24 cellular contexts compared by ENCODE assay signal in the genomic region with DNA sequence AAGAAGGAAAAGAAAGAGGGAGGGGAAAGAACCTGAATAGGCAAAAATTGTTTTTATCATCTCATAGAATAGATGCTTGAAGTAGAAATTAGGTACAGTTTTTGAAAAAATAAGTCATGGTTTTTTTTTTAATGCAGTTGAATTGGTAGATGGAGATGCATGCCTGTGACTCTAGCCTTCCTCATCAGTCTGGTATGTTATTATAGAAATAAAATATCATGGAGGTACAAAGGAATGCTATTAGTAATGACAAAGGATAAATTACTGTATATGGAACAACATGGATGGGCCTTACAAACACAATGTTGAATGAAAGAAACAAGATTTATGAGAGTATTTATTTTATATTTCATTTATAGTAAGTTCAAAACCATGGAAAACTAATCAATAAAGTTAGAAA.
DNase-seq lines count a peak whose midpoint lies in the region; ATAC-seq, FAIRE-seq and TF ChIP-seq lines count a peak whose summit lies in the region.
"Had no signal": no experiment of that assay in that cellular context is flagged by ENCODE, and none has a peak within 500 bp of the region (broad histone marks: within the 10 kb centered on the region; RNA-seq: fewer than 3 reads in every experiment).

No MANE protein-coding gene starts in this region.

- peak overlapping the region; percentile 4 for H3K27ac ChIP-seq in mesenchymal stem cell (ENCODE audit: low read length, poor library complexity, severe bottlenecking)
- H3K27ac ChIP-seq: ascending aorta, colonic mucosa, gastroesophageal sphincter had no signal

- no peak overlapping the region for H3K18ac ChIP-seq in mesenchymal stem cell (ENCODE audit: low read depth in 1 of 2, low read length in 2 of 2)

- H3K4me3 ChIP-seq in bronchial epithelial cell (ENCODE audit: low read depth, low read length), result no peak overlapping the region
- no peak overlapping the region for H3K4me3 ChIP-seq in mesenchymal stem cell (ENCODE audit: insufficient read depth in 1 of 2, low read depth in 1 of 2, low read length in 2 of 2)
- H3K4me3 ChIP-seq: ascending aorta, colonic mucosa, gastroesophageal sphincter, MG63, smooth muscle cell had no signal

- peaks cover 9% of the 10 kb centered on the region for H3K27me3 Mint-ChIP-seq in activated naive CD8-positive, alpha-beta T cell treated with anti-CD3 and anti-CD28 coated beads, Interleukin-2, amount 50 U/mL, for 24 hours

- H3K23ac ChIP-seq in mesenchymal stem cell (ENCODE audit: low read length in 2 of 2), result no peak overlapping the region

- no peak overlapping the region for H3K14ac ChIP-seq in mesenchymal stem cell (ENCODE audit: low read length in 2 of 2)

- H3K27ac Mint-ChIP-seq in activated naive CD8-positive, alpha-beta T cell treated with anti-CD3 and anti-CD28 coated beads, Interleukin-2, amount 50 U/mL, for 24 hours, result no peak overlapping the region
- H3K27ac Mint-ChIP-seq: activated CD4-positive, alpha-beta memory T cell treated with anti-CD3 and anti-CD28 coated beads for 36 hours; natural killer cell treated with Interleukin-12 subunit alpha and Interleukin-12 subunit beta and Interleukin-15 and Interleukin-18, amount 100 ng/mL, for 72 hours; T-helper 17 cell had no signal

- DNase-seq in AG08396 (ENCODE audit: low spot score) (peak; percentile 68), HT1080 (ENCODE audit: low read depth) (peak; percentile 8), bronchial epithelial cell (ENCODE audit: low read depth) (peak; percentile 54), mesenchymal stem cell (no peak), anterior cingulate cortex (lab: John Stamatoyannopoulos, UW) (no peak), SIG-M5 treated with dmso at 0.1 percent for 504 hours (lab: John Stamatoyannopoulos, UW; ENCODE audit: unreplicated experiment) (no peak)
- DNase-seq in activated naive CD8-positive, alpha-beta T cell treated with anti-CD3 and anti-CD28 coated beads, Interleukin-2, amount 50 U/mL, for 24 hours, result no peak
- DNase-seq: activated CD4-positive, alpha-beta memory T cell treated with anti-CD3 and anti-CD28 coated beads for 36 hours; colonic mucosa; MG63; NCI-H1436 treated with DMSO at 0.1 percent for 48 hours; NCI-H2171 treated with DMSO at 0.1 percent for 48 hours; posterior cingulate gyrus; SHP77 treated with DMSO at 0.1 percent for 48 hours; stimulated activated CD4-positive, alpha-beta T cell treated with anti-CD3 and anti-CD28 coated beads, Interleukin-4, amount 100 ng/mL, for 4 hours; T-helper 17 cell had no signal

- H4K91ac ChIP-seq in mesenchymal stem cell (ENCODE audit: low read length), result no peak overlapping the region

- no peak overlapping the region for H3K4me3 Mint-ChIP-seq in activated naive CD8-positive, alpha-beta T cell treated with anti-CD3 and anti-CD28 coated beads, Interleukin-2, amount 50 U/mL, for 24 hours
- H3K4me3 Mint-ChIP-seq: activated CD4-positive, alpha-beta memory T cell treated with anti-CD3 and anti-CD28 coated beads for 36 hours; natural killer cell treated with Interleukin-12 subunit alpha and Interleukin-12 subunit beta and Interleukin-15 and Interleukin-18, amount 100 ng/mL, for 72 hours; T-helper 17 cell had no signal

- no peak overlapping the region for H2AK5ac ChIP-seq in mesenchymal stem cell (ENCODE audit: low read length, severe bottlenecking)

- H3K36me3 ChIP-seq in bronchial epithelial cell (ENCODE audit: control insufficient read depth, insufficient read depth, low read length) (no peaks in the 10 kb centered on the region), mesenchymal stem cell (ENCODE audit: control insufficient read depth in 1 of 2, insufficient read depth in 2 of 2, low read depth in 1 of 2, low read length in 2 of 2) (peaks cover 0 to 13% of the 10 kb centered on the region in 2 experiments)
- H3K36me3 ChIP-seq: ascending aorta, colonic mucosa, gastroesophageal sphincter, MG63 had no signal

- no peak overlapping the region for H2BK12ac ChIP-seq in mesenchymal stem cell (ENCODE audit: low read length in 2 of 2)

- no peak overlapping the region for H2BK5ac ChIP-seq in mesenchymal stem cell (ENCODE audit: low read depth, low read length, poor library complexity, severe bottlenecking)

- H3K27me3 ChIP-seq in bronchial epithelial cell (ENCODE audit: control insufficient read depth, insufficient read depth, low read length), result no peaks in the 10 kb centered on the region
- no peaks in the 10 kb centered on the region for H3K27me3 ChIP-seq in mesenchymal stem cell (ENCODE audit: control insufficient read depth in 1 of 2, insufficient read depth in 1 of 2, low read length in 2 of 2)
- H3K27me3 ChIP-seq: ascending aorta, colonic mucosa, gastroesophageal sphincter, MG63 had no signal

- H3K9me3 ChIP-seq in mesenchymal stem cell (ENCODE audit: control insufficient read depth, low read length), result peaks cover 13% of the 10 kb centered on the region
- H3K9me3 ChIP-seq: ascending aorta, colonic mucosa, MG63 had no signal

- FAIRE-seq in bronchial epithelial cell (lab: Jason Lieb, UNC), result no peak
- FAIRE-seq: H1, HepG2, urothelium cell line had no signal

- H3K9me3 Mint-ChIP-seq in activated naive CD8-positive, alpha-beta T cell treated with anti-CD3 and anti-CD28 coated beads, Interleukin-2, amount 50 U/mL, for 24 hours, result peaks cover 4% of the 10 kb centered on the region
- H3K9me3 Mint-ChIP-seq: natural killer cell treated with Interleukin-12 subunit alpha and Interleukin-12 subunit beta and Interleukin-15 and Interleukin-18, amount 100 ng/mL, for 72 hours had no signal

- no peaks in the 10 kb centered on the region for H3K36me3 Mint-ChIP-seq in activated naive CD8-positive, alpha-beta T cell treated with anti-CD3 and anti-CD28 coated beads, Interleukin-2, amount 50 U/mL, for 24 hours (ENCODE audit: low read depth)
- H3K36me3 Mint-ChIP-seq: activated CD4-positive, alpha-beta memory T cell treated with anti-CD3 and anti-CD28 coated beads for 36 hours had no signal

- no peak overlapping the region for H3K4ac ChIP-seq in mesenchymal stem cell (ENCODE audit: low read depth in 1 of 2, low read length in 2 of 2)

- H2BK15ac ChIP-seq in mesenchymal stem cell (ENCODE audit: low read depth, poor library complexity, severe bottlenecking), result no peak overlapping the region

- H3K4me1 ChIP-seq in mesenchymal stem cell (ENCODE audit: control insufficient read depth, insufficient read depth, low read depth, low read length), result peaks cover 4% of the 10 kb centered on the region
- H3K4me1 ChIP-seq: ascending aorta, colonic mucosa, gastroesophageal sphincter had no signal

- TF ChIP-seq CTCF in bronchial epithelial cell (IDR thresholded peaks at IDR 0.05; ENCODE audit: insufficient read depth, low read length, severe bottlenecking), result no peak

- no peak overlapping the region for H2BK120ac ChIP-seq in mesenchymal stem cell (ENCODE audit: low read depth, low read length)

- no peaks in the 10 kb centered on the region for H3K4me1 Mint-ChIP-seq in activated naive CD8-positive, alpha-beta T cell treated with anti-CD3 and anti-CD28 coated beads, Interleukin-2, amount 50 U/mL, for 24 hours
- H3K4me1 Mint-ChIP-seq: T-helper 17 cell had no signal

- H2AFZ ChIP-seq in mesenchymal stem cell (ENCODE audit: low read depth, low read length), result no peak overlapping the region

- H3K9ac ChIP-seq in mesenchymal stem cell (ENCODE audit: low read length), result peak overlapping the region; percentile 42

- no peak for ATAC-seq in GM21619 (IDR thresholded peaks at IDR 0.05; ENCODE audit: unreplicated experiment)
- no peak for ATAC-seq in activated naive CD8-positive, alpha-beta T cell treated with anti-CD3 and anti-CD28 coated beads, Interleukin-2, amount 50 U/mL, for 24 hours
- ATAC-seq: gastroesophageal sphincter, HepG2, T-helper 17 cell had no signal

- H3K4me2 ChIP-seq in mesenchymal stem cell (ENCODE audit: low read length, poor library complexity, severe bottlenecking), result no peak overlapping the region
- H3K4me2 ChIP-seq: smooth muscle cell had no signal

- no peak overlapping the region for H4K8ac ChIP-seq in mesenchymal stem cell (ENCODE audit: low read length)

- no peaks in the 10 kb centered on the region for H3K79me1 ChIP-seq in mesenchymal stem cell (replicated peaks; ENCODE audit: low read length, poor library complexity, severe bottlenecking)

Comparison
In these comparisons a context has a peak if more than half of its experiments do, and no peak if none do; other contexts are left out.
1. DNase-seq: peak in AG08396 (single experiment), HT1080 (single experiment) and bronchial epithelial cell (single experiment); none in mesenchymal stem cell (single experiment), anterior cingulate cortex (0 of 58), SIG-M5 treated with dmso at 0.1 percent for 504 hours (single experiment) and activated naive CD8-positive, alpha-beta T cell treated with anti-CD3 and anti-CD28 coated beads, Interleukin-2, amount 50 U/mL, for 24 hours (single experiment).